In the genomic region with DNA sequence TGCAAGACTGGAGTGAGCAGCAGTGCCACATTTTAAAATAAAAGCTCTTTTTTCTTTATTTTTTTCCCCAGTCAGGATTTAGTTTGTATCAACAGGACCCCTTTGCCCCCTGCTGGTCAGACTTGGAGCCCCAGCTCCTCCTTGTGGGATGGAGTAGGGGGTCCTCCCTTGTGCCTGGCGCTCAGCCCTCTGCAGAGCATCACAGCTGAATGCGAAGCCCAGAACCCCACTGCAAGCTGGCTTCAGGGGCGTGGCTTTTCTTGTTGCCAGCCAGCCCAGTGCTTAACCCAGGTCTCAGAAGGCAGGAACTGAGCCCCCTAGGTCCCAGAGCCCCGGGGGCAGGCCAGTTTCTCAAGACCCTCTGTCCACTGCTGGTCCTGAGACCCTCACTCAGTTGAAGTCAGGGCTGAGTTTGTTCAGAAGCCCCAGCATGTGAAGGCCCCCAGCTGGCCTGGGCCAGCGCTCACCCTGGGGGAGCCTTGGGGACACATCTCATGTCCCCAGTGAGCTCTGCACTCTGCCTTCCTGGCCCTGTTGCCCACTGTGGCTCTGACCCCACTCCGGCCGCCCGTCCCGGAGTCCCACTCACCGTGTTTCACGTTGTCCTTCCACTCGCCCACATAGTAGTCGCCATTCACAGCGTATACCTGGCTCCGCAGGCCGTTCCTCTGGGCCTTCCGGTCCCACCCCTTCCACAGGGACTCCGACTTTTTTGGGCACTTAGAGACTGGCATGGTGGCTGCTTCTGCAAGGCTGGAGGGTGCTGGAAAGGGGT, we compare ENCODE assay signal across 8 cellular contexts. TPM values are rescaled to one million over a fixed set of nuclear protein-coding genes. Genes with fewer than 3 reads are reported as not detected.
DNase-seq lines count a peak whose midpoint lies in the region; ATAC-seq and TF ChIP-seq lines count a peak whose summit lies in the region.

No MANE protein-coding gene starts in this region.

- no peaks in the 10 kb centered on the region for H3K36me3 ChIP-seq in CD8-positive, alpha-beta T cell (ENCODE audit: insufficient read depth, low read length)
- no peaks in the 10 kb centered on the region for H3K36me3 ChIP-seq in trophoblast cell (ENCODE audit: control insufficient read depth in 1 of 2, insufficient read depth in 2 of 2, low read length in 2 of 2)

- H3K4me3 Mint-ChIP-seq in CD8-positive, alpha-beta T cell, result peak overlapping the region; percentile 37

- H3K4me1 Mint-ChIP-seq in CD8-positive, alpha-beta T cell (ENCODE audit: low read depth), result peaks cover 61% of the 10 kb centered on the region

- peak overlapping the region; percentile 1 for H2AFZ ChIP-seq in trophoblast cell (ENCODE audit: insufficient read depth, low read length, poor library complexity)

- peak overlapping the region; percentile 3 for H4K8ac ChIP-seq in trophoblast cell (ENCODE audit: low read depth, low read length)

- H3K9ac ChIP-seq in trophoblast cell (ENCODE audit: low read length), result no peak overlapping the region

- peak overlapping the region; percentile 93 for H2AK5ac ChIP-seq in trophoblast cell (ENCODE audit: low read length)

- no peak for TF ChIP-seq EP300 in Ishikawa (IDR thresholded peaks at IDR 0.05; ENCODE audit: borderline replicate concordance)

- H3K27me3 Mint-ChIP-seq in CD8-positive, alpha-beta T cell (ENCODE audit: low read depth), result no peaks in the 10 kb centered on the region

- H4K12ac ChIP-seq in trophoblast cell (ENCODE audit: low read depth, low read length), result peak overlapping the region; percentile 48

- ATAC-seq in CD8-positive, alpha-beta T cell, result no peak
- no peak for ATAC-seq in GM18520 (IDR thresholded peaks at IDR 0.05; ENCODE audit: unreplicated experiment)

- peak overlapping the region; percentile 31 for H3K4ac ChIP-seq in trophoblast cell (ENCODE audit: low read depth, low read length)

- H3K4me2 ChIP-seq in trophoblast cell (ENCODE audit: low read length), result peak overlapping the region; percentile 31

- no peak overlapping the region for H3K23ac ChIP-seq in trophoblast cell (ENCODE audit: low read length)

- H2BK120ac ChIP-seq in trophoblast cell (ENCODE audit: insufficient read depth, low read length, poor library complexity), result peak overlapping the region; percentile 48

- no peaks in the 10 kb centered on the region for H3K9me3 Mint-ChIP-seq in CD8-positive, alpha-beta T cell

- peak; percentile 75 for TF ChIP-seq CTCF in CD8-positive, alpha-beta T cell (IDR thresholded peaks at IDR 0.05)

- CTCF ChIA-PET in CD8-positive, alpha-beta T cell (lab: Charles Lee), result interaction anchor here (0.6 to 9.0 kb wide), 38 partner anchors 10 to 226 kb away, joined by 3 to 159 read pairs (median 5); partner anchors contain the start of genes KDM2B, ORAI1 and RHOF

- H3K27ac ChIP-seq in CD8-positive, alpha-beta T cell (ENCODE audit: low read depth, low read length), result no peak overlapping the region
- H3K27ac ChIP-seq in trophoblast cell (ENCODE audit: low read depth, low read length), result no peak overlapping the region

- peak in 6 of 7 experiments; percentile 45 to 77 (median 72) for DNase-seq in CD8-positive, alpha-beta T cell
- peak; percentile 64 for DNase-seq in activated CD4-positive, alpha-beta T cell treated with anti-CD3 and anti-CD28 coated beads, Interleukin-2, amount 50 U/mL, for 1 hour
- DNase-seq in effector CD8-positive, alpha-beta T cell (lab: John Stamatoyannopoulos, UW), result peak; percentile 52
- peak in 1 of 2 donors; percentile 52 for DNase-seq in trophoblast cell
- DNase-seq in NCI-H510A treated with DMSO at 0.1 percent for 48 hours (lab: John Stamatoyannopoulos, UW), result no peak
- DNase-seq in Ammon's horn (ENCODE audit: low spot score), result no peak

- H2BK12ac ChIP-seq in trophoblast cell (ENCODE audit: low read length), result peak overlapping the region; percentile 34

- H3K4me1 ChIP-seq in CD8-positive, alpha-beta T cell (ENCODE audit: insufficient read depth, low read length), result peaks cover 60% of the 10 kb centered on the region
- H3K4me1 ChIP-seq in trophoblast cell (ENCODE audit: control insufficient read depth in 1 of 2, insufficient read depth in 2 of 2, low read length in 2 of 2), result peaks cover 11 to 13% of the 10 kb centered on the region in 2 experiments

- peak overlapping the region; percentile 4 for H2BK5ac ChIP-seq in trophoblast cell (ENCODE audit: low read depth, low read length, poor library complexity)

- peak; percentile 38 for TF ChIP-seq RAD21 in Ishikawa (IDR thresholded peaks at IDR 0.05; ENCODE audit: low read depth)

- peak overlapping the region; percentile 88 for H3K27ac Mint-ChIP-seq in CD8-positive, alpha-beta T cell

- H3K27me3 ChIP-seq in CD8-positive, alpha-beta T cell (ENCODE audit: insufficient read depth, low read length), result no peaks in the 10 kb centered on the region
- no peaks in the 10 kb centered on the region for H3K27me3 ChIP-seq in trophoblast cell (ENCODE audit: insufficient read depth, low read length)

- peak overlapping the region; percentile 60 for H4K91ac ChIP-seq in trophoblast cell (ENCODE audit: low read depth, low read length)

- peak overlapping the region; percentile 12 for H3K14ac ChIP-seq in trophoblast cell (ENCODE audit: low read length)

- intact Hi-C loops in CD8-positive, alpha-beta T cell (cut with DNase I, micrococcal nuclease), result loop anchor here (1.0 kb wide), 3 partner anchors 117 to 175 kb away; no protein-coding TSS in a partner anchor

- no peaks in the 10 kb centered on the region for H3K9me3 ChIP-seq in CD8-positive, alpha-beta T cell (ENCODE audit: low read length)
- H3K9me3 ChIP-seq in trophoblast cell (ENCODE audit: insufficient read depth, low read depth, low read length), result no peaks in the 10 kb centered on the region

- H3K79me1 ChIP-seq in trophoblast cell (ENCODE audit: low read length), result peaks cover 5% of the 10 kb centered on the region

- peaks cover 2% of the 10 kb centered on the region for H3K79me2 ChIP-seq in trophoblast cell (ENCODE audit: control insufficient read depth, insufficient read depth, low read length, poor library complexity)

- H3K4me3 ChIP-seq in CD8-positive, alpha-beta T cell (ENCODE audit: low read depth, low read length), result no peak overlapping the region
- H3K4me3 ChIP-seq in trophoblast cell (ENCODE audit: low read depth, low read length), result no peak overlapping the region

- POLR2A ChIA-PET in CD8-positive, alpha-beta T cell (lab: Charles Lee), result interaction anchor here (0.6 to 2.7 kb wide), 11 partner anchors 16 to 116 kb away, joined by 3 to 44 read pairs (median 4); partner anchors contain the start of genes KDM2B and ORAI1

- H3K36me3 Mint-ChIP-seq in CD8-positive, alpha-beta T cell, result peaks cover 12% of the 10 kb centered on the region

- H3K18ac ChIP-seq in trophoblast cell (ENCODE audit: low read length), result peak overlapping the region; percentile 77

- no CpG with 5 or more reads among the region's 18 CpGs for WGBS in trophoblast cell (ENCODE audit: extremely low coverage, insufficient coverage, insufficient read length)

TF ChIP-seq in Ishikawa, 13 proteins besides CTCF, POLR2A, EP300 and RAD21:
- TF ChIP-seq CREB1 (IDR thresholded peaks at IDR 0.05; ENCODE audit: low read depth) (no peak), YY1 (IDR thresholded peaks at IDR 0.05; ENCODE audit: low read depth) (no peak), EGR1 (IDR thresholded peaks at IDR 0.05) (no peak), TEAD4 (IDR thresholded peaks at IDR 0.05) (no peak), USF1 (IDR thresholded peaks at IDR 0.05) (no peak)
- TF ChIP-seq, protein P1, sequence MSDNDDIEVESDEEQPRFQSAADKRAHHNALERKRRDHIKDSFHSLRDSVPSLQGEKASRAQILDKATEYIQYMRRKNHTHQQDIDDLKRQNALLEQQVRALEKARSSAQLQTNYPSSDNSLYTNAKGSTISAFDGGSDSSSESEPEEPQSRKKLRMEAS (IDR thresholded peaks at IDR 0.05), result no peak
- TF ChIP-seq, protein P2, sequence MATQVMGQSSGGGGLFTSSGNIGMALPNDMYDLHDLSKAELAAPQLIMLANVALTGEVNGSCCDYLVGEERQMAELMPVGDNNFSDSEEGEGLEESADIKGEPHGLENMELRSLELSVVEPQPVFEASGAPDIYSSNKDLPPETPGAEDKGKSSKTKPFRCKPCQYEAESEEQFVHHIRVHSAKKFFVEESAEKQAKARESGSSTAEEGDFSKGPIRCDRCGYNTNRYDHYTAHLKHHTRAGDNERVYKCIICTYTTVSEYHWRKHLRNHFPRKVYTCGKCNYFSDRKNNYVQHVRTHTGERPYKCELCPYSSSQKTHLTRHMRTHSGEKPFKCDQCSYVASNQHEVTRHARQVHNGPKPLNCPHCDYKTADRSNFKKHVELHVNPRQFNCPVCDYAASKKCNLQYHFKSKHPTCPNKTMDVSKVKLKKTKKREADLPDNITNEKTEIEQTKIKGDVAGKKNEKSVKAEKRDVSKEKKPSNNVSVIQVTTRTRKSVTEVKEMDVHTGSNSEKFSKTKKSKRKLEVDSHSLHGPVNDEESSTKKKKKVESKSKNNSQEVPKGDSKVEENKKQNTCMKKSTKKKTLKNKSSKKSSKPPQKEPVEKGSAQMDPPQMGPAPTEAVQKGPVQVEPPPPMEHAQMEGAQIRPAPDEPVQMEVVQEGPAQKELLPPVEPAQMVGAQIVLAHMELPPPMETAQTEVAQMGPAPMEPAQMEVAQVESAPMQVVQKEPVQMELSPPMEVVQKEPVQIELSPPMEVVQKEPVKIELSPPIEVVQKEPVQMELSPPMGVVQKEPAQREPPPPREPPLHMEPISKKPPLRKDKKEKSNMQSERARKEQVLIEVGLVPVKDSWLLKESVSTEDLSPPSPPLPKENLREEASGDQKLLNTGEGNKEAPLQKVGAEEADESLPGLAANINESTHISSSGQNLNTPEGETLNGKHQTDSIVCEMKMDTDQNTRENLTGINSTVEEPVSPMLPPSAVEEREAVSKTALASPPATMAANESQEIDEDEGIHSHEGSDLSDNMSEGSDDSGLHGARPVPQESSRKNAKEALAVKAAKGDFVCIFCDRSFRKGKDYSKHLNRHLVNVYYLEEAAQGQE (IDR thresholded peaks at IDR 0.05; ENCODE audit: low read depth), result no peak

RNA-seq across cellular contexts. Expression of gene MORN3, which starts 0.5 kb away (rescaled TPM):
- total RNA-seq in CD8-positive, alpha-beta T cell, result 1 to 10 TPM; 6.7 to 7.5 TPM
- polyA plus RNA-seq in trophoblast cell (2013), result 1.5 TPM in 2 replicates

RNA-seq across cellular contexts. Expression of gene ORAI1, which starts 42.6 kb away (rescaled TPM):
- 10 to 100 TPM; 59.0 to 62.1 TPM for total RNA-seq in CD8-positive, alpha-beta T cell
- polyA plus RNA-seq in trophoblast cell (2013), result 17.2 and 17.7 TPM in 2 replicates

RNA-seq across cellular contexts. Expression of gene TMEM120B, which starts 43.6 kb away (rescaled TPM):
- total RNA-seq in CD8-positive, alpha-beta T cell, result 1 to 10 TPM; 6.4 to 7.3 TPM
- 11.5 and 13.2 TPM in 2 replicates for polyA plus RNA-seq in trophoblast cell (2013)

Comparison
In these comparisons a context has a peak if more than half of its experiments do, and no peak if none do; other contexts are left out.
1. DNase-seq: peak in CD8-positive, alpha-beta T cell (6 of 7), activated CD4-positive, alpha-beta T cell treated with anti-CD3 and anti-CD28 coated beads, Interleukin-2, amount 50 U/mL, for 1 hour (single experiment) and effector CD8-positive, alpha-beta T cell (single experiment); none in NCI-H510A treated with DMSO at 0.1 percent for 48 hours (single experiment) and Ammon's horn (single experiment).